Comparison of ENCODE assay signal across 11 cellular contexts in the genomic region with DNA sequence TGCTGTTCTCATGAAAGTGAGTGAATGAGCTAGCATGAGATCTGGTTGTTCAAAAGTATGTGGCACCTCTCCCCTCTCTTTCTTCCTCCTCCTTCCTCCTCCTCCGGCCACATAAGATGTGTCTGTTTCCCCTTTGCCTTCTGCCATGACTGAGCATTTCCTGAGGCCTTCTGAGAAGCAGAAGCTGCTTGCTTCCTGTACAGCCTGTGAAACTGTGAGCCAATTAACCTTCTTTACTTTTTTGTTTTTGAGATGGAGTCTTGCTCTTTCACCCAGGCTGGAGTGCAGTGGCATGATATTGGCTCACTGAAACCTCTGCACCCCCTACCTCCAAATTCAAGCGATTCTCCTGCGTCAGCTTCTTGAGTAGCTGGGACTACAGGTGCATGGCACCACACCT. TPM values are rescaled to one million over a fixed set of nuclear protein-coding genes. Genes with fewer than 3 reads are reported as not detected.
DNase-seq lines count a peak whose midpoint lies in the region; ATAC-seq and TF ChIP-seq lines count a peak whose summit lies in the region.
"Had no signal": no experiment of that assay in that cellular context is flagged by ENCODE, and none has a peak within 500 bp of the region (broad histone marks: within the 10 kb centered on the region; RNA-seq: fewer than 3 reads in every experiment).

No MANE protein-coding gene starts in this region.

- peak in 2 of 3 donors; percentile 41 to 92 for DNase-seq in CD4-positive, CD25-positive, alpha-beta regulatory T cell
- DNase-seq in activated CD4-positive, alpha-beta memory T cell treated with anti-CD3 and anti-CD28 coated beads for 36 hours: peak; percentile 61
- DNase-seq in lower lobe of right lung (no peak), mesendoderm (no peak), Calu3 (no peak)
- DNase-seq: NCI-H446 treated with DMSO at 0.1 percent for 48 hours had no signal

- no peak overlapping the region for H4K5ac ChIP-seq in mesendoderm (ENCODE audit: low read length)

- H3K9ac ChIP-seq in mesendoderm (ENCODE audit: low read length): no peak overlapping the region

- H2BK15ac ChIP-seq in mesendoderm (replicated peaks; ENCODE audit: low read depth): no peak overlapping the region

- peaks cover 0 to 9% (median 2%) of the 10 kb centered on the region in 7 donors for H3K9me3 Mint-ChIP-seq in CD4-positive, CD25-positive, alpha-beta regulatory T cell
- H3K9me3 Mint-ChIP-seq in IgD-negative memory B cell (peaks cover 0 to 5% (median 0%) of the 10 kb centered on the region in 3 donors), Calu3 (ENCODE audit: low read depth, unreplicated experiment) (peaks cover 3% of the 10 kb centered on the region)
- H3K9me3 Mint-ChIP-seq in activated CD4-positive, alpha-beta memory T cell treated with anti-CD3 and anti-CD28 coated beads for 36 hours: peaks cover 7% of the 10 kb centered on the region

- H2BK5ac ChIP-seq in mesendoderm (ENCODE audit: low read length): no peak overlapping the region

- no peaks in the 10 kb centered on the region for H3K36me3 ChIP-seq in CD4-positive, CD25-positive, alpha-beta regulatory T cell (ENCODE audit: control insufficient read depth, insufficient read depth, low read length)
- no peaks in the 10 kb centered on the region for H3K36me3 ChIP-seq in lower lobe of right lung
- H3K36me3 ChIP-seq in mesendoderm (ENCODE audit: control insufficient read depth, insufficient read depth, low read length): no peaks in the 10 kb centered on the region
- H3K36me3 ChIP-seq: HAP-1 had no signal

- H3K4me1 Mint-ChIP-seq in CD4-positive, CD25-positive, alpha-beta regulatory T cell: peaks cover 34 to 61% (median 42%) of the 10 kb centered on the region in 4 donors
- peaks cover 28 to 38% (median 37%) of the 10 kb centered on the region in 3 donors for H3K4me1 Mint-ChIP-seq in IgD-negative memory B cell
- peaks cover 37% of the 10 kb centered on the region for H3K4me1 Mint-ChIP-seq in activated CD4-positive, alpha-beta memory T cell treated with anti-CD3 and anti-CD28 coated beads for 36 hours (ENCODE audit: low read depth)
- peaks cover 21% of the 10 kb centered on the region for H3K4me1 Mint-ChIP-seq in Calu3 (ENCODE audit: low read depth, unreplicated experiment)

- H3K27me3 ChIP-seq in CD4-positive, CD25-positive, alpha-beta regulatory T cell (ENCODE audit: control insufficient read depth, insufficient read depth, low read length): no peaks in the 10 kb centered on the region
- H3K27me3 ChIP-seq in lower lobe of right lung (ENCODE audit: low read depth) (no peaks in the 10 kb centered on the region), mesendoderm (ENCODE audit: insufficient read depth, low read length, poor library complexity) (no peaks in the 10 kb centered on the region)

- H3K79me1 ChIP-seq in mesendoderm (ENCODE audit: low read length): no peaks in the 10 kb centered on the region

- H3K56ac ChIP-seq in mesendoderm (ENCODE audit: low read length): no peak overlapping the region

- no peak overlapping the region for H3K4ac ChIP-seq in mesendoderm (ENCODE audit: low read depth, low read length)

- H3K27ac Mint-ChIP-seq in CD4-positive, CD25-positive, alpha-beta regulatory T cell: peak overlapping the region; percentile 89 to 98 (median 90)
- H3K27ac Mint-ChIP-seq in IgD-negative memory B cell: peak overlapping the region in 2 of 3 donors; percentile 6 to 46
- H3K27ac Mint-ChIP-seq in activated CD4-positive, alpha-beta memory T cell treated with anti-CD3 and anti-CD28 coated beads for 36 hours: peak overlapping the region; percentile 88
- H3K27ac Mint-ChIP-seq in Calu3 (ENCODE audit: unreplicated experiment): no peak overlapping the region

- TF ChIP-seq CTCF in lower lobe of right lung (IDR thresholded peaks at IDR 0.05) (no peak), Calu3 (IDR thresholded peaks at IDR 0.05; ENCODE audit: unreplicated experiment) (no peak)

- H3K79me2 ChIP-seq in mesendoderm (ENCODE audit: control insufficient read depth, insufficient read depth, low read length): no peaks in the 10 kb centered on the region

- CTCF ChIA-PET in activated CD4-positive, alpha-beta memory T cell treated with anti-CD3 and anti-CD28 coated beads for 36 hours (lab: Charles Lee): interaction anchor here (1.3 kb wide), 1 partner anchor 222 kb away, joined by 3 read pairs; no protein-coding TSS in a partner anchor
- CTCF ChIA-PET in Calu3 (lab: Charles Lee): interaction anchor here (0.6 kb wide), 1 partner anchor 250 kb away, joined by 3 read pairs; no protein-coding TSS in a partner anchor

- H2AK5ac ChIP-seq in mesendoderm (ENCODE audit: low read length): no peak overlapping the region

- no peak overlapping the region for H2BK120ac ChIP-seq in mesendoderm (ENCODE audit: low read depth, low read length)

- no CpG with 5 or more reads among the region's 3 CpGs for whole genome bisulfite sequencing in mesendoderm (ENCODE audit: extremely low coverage, insufficient coverage, low lambda C conversion rate)

- no peak overlapping the region for H4K8ac ChIP-seq in mesendoderm (ENCODE audit: low read depth, low read length)

- ATAC-seq in CD4-positive, CD25-positive, alpha-beta regulatory T cell (ENCODE audit: low read depth in 2 of 2): peak; percentile 94 to 96
- ATAC-seq in lower lobe of right lung (peak; percentile 81 to 86), GM18858 (IDR thresholded peaks at IDR 0.05; ENCODE audit: unreplicated experiment) (no peak), HG03521 (IDR thresholded peaks at IDR 0.05; ENCODE audit: unreplicated experiment) (no peak)

- BruUV-seq in Calu3 (replicated peaks; lab: Mats Ljungman, UMichigan): no TSS peak

- no peaks in the 10 kb centered on the region for H3K9me3 ChIP-seq in CD4-positive, CD25-positive, alpha-beta regulatory T cell (ENCODE audit: control insufficient read depth in 2 of 2, low read length in 2 of 2)
- no peaks in the 10 kb centered on the region for H3K9me3 ChIP-seq in lower lobe of right lung
- H3K9me3 ChIP-seq: HAP-1 had no signal

- intact Hi-C loops in activated CD4-positive, alpha-beta memory T cell treated with anti-CD3 and anti-CD28 coated beads for 36 hours (cut with micrococcal nuclease): loop anchor here (10.0 kb wide), 1 partner anchor 141 kb away; a partner anchor contains a TSS
- intact Hi-C loops in lower lobe of right lung (cut with DNase I): no loop called here
- intact Hi-C loops in Calu3 (cut with micrococcal nuclease; ENCODE audit: unreplicated experiment): no loop called here

- peak overlapping the region; percentile 53 for H3K27ac ChIP-seq in CD4-positive, CD25-positive, alpha-beta regulatory T cell (ENCODE audit: insufficient read depth, low read length, poor library complexity, severe bottlenecking)
- peak overlapping the region; percentile 59 for H3K27ac ChIP-seq in lower lobe of right lung
- no peak overlapping the region for H3K27ac ChIP-seq in mesendoderm (ENCODE audit: low read depth, low read length)

- peak overlapping the region; percentile 49 to 78 (median 70) for H3K4me3 Mint-ChIP-seq in CD4-positive, CD25-positive, alpha-beta regulatory T cell
- H3K4me3 Mint-ChIP-seq in IgD-negative memory B cell: peak overlapping the region in 2 of 4 donors; percentile 28 to 79
- no peak overlapping the region for H3K4me3 Mint-ChIP-seq in activated CD4-positive, alpha-beta memory T cell treated with anti-CD3 and anti-CD28 coated beads for 36 hours
- H3K4me3 Mint-ChIP-seq in Calu3 (ENCODE audit: low read depth, unreplicated experiment): no peak overlapping the region

- peaks cover 30% of the 10 kb centered on the region for H3K4me1 ChIP-seq in CD4-positive, CD25-positive, alpha-beta regulatory T cell (ENCODE audit: control insufficient read depth, insufficient read depth, low read length, poor library complexity, severe bottlenecking)
- H3K4me1 ChIP-seq in lower lobe of right lung (peaks cover 16% of the 10 kb centered on the region), mesendoderm (ENCODE audit: control insufficient read depth, low read depth, low read length) (no peaks in the 10 kb centered on the region)
- H3K4me1 ChIP-seq: HAP-1 had no signal

- no peak overlapping the region for H3K23ac ChIP-seq in mesendoderm (ENCODE audit: low read length)

- no peak overlapping the region for H3K4me2 ChIP-seq in mesendoderm (ENCODE audit: low read length)

- H3K18ac ChIP-seq in mesendoderm (ENCODE audit: low read length): no peak overlapping the region

- H3K4me3 ChIP-seq in CD4-positive, CD25-positive, alpha-beta regulatory T cell (ENCODE audit: low read depth, low read length): peak overlapping the region; percentile 29
- H3K4me3 ChIP-seq in lower lobe of right lung: no peak overlapping the region
- no peak overlapping the region for H3K4me3 ChIP-seq in mesendoderm (ENCODE audit: low read length)
- H3K4me3 ChIP-seq: HAP-1 had no signal

- POLR2A ChIA-PET in activated CD4-positive, alpha-beta memory T cell treated with anti-CD3 and anti-CD28 coated beads for 36 hours (lab: Charles Lee): interaction anchor here (0.9 kb wide), 1 partner anchor 175 kb away, joined by 4 read pairs; a partner anchor contains a TSS

- no peaks in the 10 kb centered on the region for H3K27me3 Mint-ChIP-seq in CD4-positive, CD25-positive, alpha-beta regulatory T cell
- H3K27me3 Mint-ChIP-seq in IgD-negative memory B cell (no peaks in the 10 kb centered on the region), Calu3 (ENCODE audit: unreplicated experiment) (no peaks in the 10 kb centered on the region)
- H3K27me3 Mint-ChIP-seq in activated CD4-positive, alpha-beta memory T cell treated with anti-CD3 and anti-CD28 coated beads for 36 hours: no peaks in the 10 kb centered on the region

- peaks cover 12% of the 10 kb centered on the region for H3K36me3 Mint-ChIP-seq in CD4-positive, CD25-positive, alpha-beta regulatory T cell
- H3K36me3 Mint-ChIP-seq in IgD-negative memory B cell (peaks cover 6% of the 10 kb centered on the region), Calu3 (ENCODE audit: insufficient read depth, unreplicated experiment) (no peaks in the 10 kb centered on the region)
- peaks cover 10% of the 10 kb centered on the region for H3K36me3 Mint-ChIP-seq in activated CD4-positive, alpha-beta memory T cell treated with anti-CD3 and anti-CD28 coated beads for 36 hours

RNA-seq across cellular contexts. Expression of a gene that starts 6.1 kb away (rescaled TPM):
- total RNA-seq in CD4-positive, CD25-positive, alpha-beta regulatory T cell: 1.7 TPM
- 1 to 10 TPM in 3 of 4 donors, under 1 TPM in 1; 0.72 to 4.0 (median 1.4) TPM for polyA plus RNA-seq in CD4-positive, CD25-positive, alpha-beta regulatory T cell
- polyA plus RNA-seq in IgD-negative memory B cell: 5.3 TPM
- total RNA-seq in activated CD4-positive, alpha-beta memory T cell treated with anti-CD3 and anti-CD28 coated beads for 36 hours: 1 to 10 TPM; 1.8 to 2.1 TPM
- total RNA-seq in lower lobe of right lung: 1.2 TPM
- 0.42 TPM for polyA plus RNA-seq in mesendoderm (2013, experiment 1 of 2)
- 0.42 TPM for polyA plus RNA-seq in mesendoderm (2013, experiment 2 of 2)
- total RNA-seq in Calu3 (2022): not detected in 2 replicates
- total RNA-seq: fibroblast of villous mesenchyme had no signal

RNA-seq across cellular contexts. Expression of a gene that starts 37.1 kb away (rescaled TPM):
- 1.6 TPM for total RNA-seq in CD4-positive, CD25-positive, alpha-beta regulatory T cell
- 1 to 10 TPM; 2.1 to 9.9 (median 6.3) TPM for polyA plus RNA-seq in CD4-positive, CD25-positive, alpha-beta regulatory T cell
- polyA plus RNA-seq in IgD-negative memory B cell: 2.6 TPM
- total RNA-seq in activated CD4-positive, alpha-beta memory T cell treated with anti-CD3 and anti-CD28 coated beads for 36 hours: 1 to 10 TPM; 2.3 to 2.9 TPM
- total RNA-seq in lower lobe of right lung (5.9 TPM), Calu3 (2022) (122 and 147 TPM in 2 replicates)
- 36.3 TPM for polyA plus RNA-seq in mesendoderm (2013, experiment 1 of 2)
- polyA plus RNA-seq in mesendoderm (2013, experiment 2 of 2): 35.7 TPM

Comparison
In these comparisons a context has a peak if more than half of its experiments do, and no peak if none do; other contexts are left out.
1. ATAC-seq: peak in CD4-positive, CD25-positive, alpha-beta regulatory T cell (2 of 2) and lower lobe of right lung (2 of 2); none in GM18858 (single experiment) and HG03521 (single experiment).
2. DNase-seq: peak in CD4-positive, CD25-positive, alpha-beta regulatory T cell (2 of 3) and activated CD4-positive, alpha-beta memory T cell treated with anti-CD3 and anti-CD28 coated beads for 36 hours (single experiment); none in lower lobe of right lung (single experiment), mesendoderm (single experiment) and Calu3 (single experiment).
3. H3K4me3 Mint-ChIP-seq: peak in CD4-positive, CD25-positive, alpha-beta regulatory T cell (4 of 4); none in activated CD4-positive, alpha-beta memory T cell treated with anti-CD3 and anti-CD28 coated beads for 36 hours (single experiment) and Calu3 (single experiment).
4. RNA of a gene that starts 37.1 kb away (total RNA-seq): 122 to 147 TPM in Calu3; 5.9 TPM in lower lobe of right lung (single experiment), 2.3 to 2.9 TPM in activated CD4-positive, alpha-beta memory T cell treated with anti-CD3 and anti-CD28 coated beads for 36 hours and 1.6 TPM in CD4-positive, CD25-positive, alpha-beta regulatory T cell (single experiment); every median in the first group is over 10 times any median in the second.